9 cellular contexts compared by ENCODE assay signal in genomic region chr17:78421534-78422266, GRCh38.
DNase-seq lines count a peak whose midpoint lies in the region; ATAC-seq and TF ChIP-seq lines count a peak whose summit lies in the region.
"Had no signal": no experiment of that assay in that cellular context is flagged by ENCODE, and none has a peak within 500 bp of the region (broad histone marks: within the 10 kb centered on the region; RNA-seq: fewer than 3 reads in every experiment).

No MANE protein-coding gene starts in this region.

- DNase-seq in NCI-H1417 (lab: John Stamatoyannopoulos, UW): peak; percentile 37 to 75 (median 71)
- DNase-seq in NCI-H1417 treated with DMSO at 0.1 percent for 48 hours (lab: John Stamatoyannopoulos, UW): no peak
- peak; percentile 56 for DNase-seq in NCI-H1105 treated with DMSO at 0.1 percent for 48 hours (lab: John Stamatoyannopoulos, UW)
- peak; percentile 49 for DNase-seq in brain microvascular endothelial cell
- peak; percentile 94 for DNase-seq in iPS-NIHi7 (ENCODE audit: extremely low spot score)
- peak; percentile 51 to 62 for DNase-seq in stimulated activated CD4-positive, alpha-beta T cell treated with anti-CD3 and anti-CD28 coated beads, Interleukin-15, amount 100 ng/mL, for 1 hour (ENCODE audit: low read depth in 1 of 2, low spot score in 1 of 2)

- H3K36me3 ChIP-seq in brain microvascular endothelial cell (replicated peaks): peaks cover 46% of the 10 kb centered on the region

- in situ Hi-C loops in brain microvascular endothelial cell (cut with HindIII; ENCODE audit: low pct_ligation_motif_present, low sequenced_read_pairs): no loop called here

- TF ChIP-seq CTCF in VCaP (conservative IDR thresholded peaks at IDR 0.05): peak; percentile 99
- peak; percentile 99 for TF ChIP-seq CTCF in brain microvascular endothelial cell (IDR thresholded peaks at IDR 0.05; ENCODE audit: low read depth, low read length, missing control alignments)

- peak overlapping the region; percentile 36; the same call in 1 of the 2 replicates for H3K27ac ChIP-seq in VCaP
- H3K27ac ChIP-seq in brain microvascular endothelial cell: no peak overlapping the region

- ATAC-seq in HG03520 (IDR thresholded peaks at IDR 0.05; ENCODE audit: unreplicated experiment): no peak

- no peaks in the 10 kb centered on the region for H3K27me3 ChIP-seq in brain microvascular endothelial cell (replicated peaks)
- H3K27me3 ChIP-seq: BLaER1 treated with 17β-estradiol and CSF1 and Interleukin-3, amounts not matched to agents 10 nM and 100 nM had no signal

- H3K4me3 ChIP-seq in brain microvascular endothelial cell (ENCODE audit: low read depth, low read length): no peak overlapping the region
- H3K4me3 ChIP-seq: BLaER1 treated with 17β-estradiol and CSF1 and Interleukin-3, amounts not matched to agents 10 nM and 100 nM had no signal
